25 cellular contexts compared by ENCODE assay signal in the genomic region with DNA sequence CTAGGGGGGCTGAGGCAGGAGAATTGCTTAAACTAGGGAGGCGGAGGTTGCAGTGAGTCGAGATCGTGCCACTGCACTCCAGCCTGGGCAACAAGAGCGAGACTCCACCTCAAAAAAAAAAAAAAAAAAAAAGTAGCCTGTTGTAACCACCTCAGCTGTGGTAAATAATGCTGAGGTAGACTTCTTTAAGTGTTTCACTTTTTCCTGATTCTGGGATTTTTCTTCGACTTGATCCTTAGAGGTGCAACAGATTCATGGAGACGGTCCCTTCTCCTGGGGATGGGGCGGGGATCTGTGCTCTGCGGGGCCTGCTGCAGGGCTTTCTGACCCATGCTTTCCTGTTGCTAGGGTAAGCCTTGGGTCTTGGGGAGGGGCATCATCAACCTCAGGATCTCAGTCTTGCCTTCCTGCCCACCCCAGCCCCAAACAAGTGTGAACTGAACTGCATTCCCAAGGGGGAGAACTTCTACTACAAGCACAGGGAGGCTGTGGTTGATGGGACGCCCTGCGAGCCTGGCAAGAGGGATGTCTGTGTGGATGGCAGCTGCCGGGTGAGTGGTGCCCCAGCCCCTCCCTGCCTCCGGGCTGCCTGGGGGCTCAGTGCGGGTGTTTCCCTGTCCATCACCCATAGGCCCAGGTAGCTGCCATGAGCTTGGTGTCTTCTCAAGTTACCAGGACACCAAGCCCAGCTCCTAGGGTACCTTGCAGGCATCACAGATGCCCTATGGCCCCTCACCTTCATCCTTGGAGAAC.
"Had no signal": no experiment of that assay in that cellular context is flagged by ENCODE, and none has a peak within 500 bp of the region (broad histone marks: within the 10 kb centered on the region; RNA-seq: fewer than 3 reads in every experiment).

No MANE protein-coding gene starts in this region.

- H3K36me3 Mint-ChIP-seq: activated CD8-positive, alpha-beta memory T cell treated with anti-CD3 and anti-CD28 coated beads, Interleukin-2, amount 10 ng/mL, durations not matched to agents 7 days and 5 days; activated naive CD4-positive, alpha-beta T cell treated with anti-CD3 and anti-CD28 coated beads, Interleukin-2, amount 10 ng/mL, durations not matched to agents 7 days and 5 days; type B pancreatic cell had no signal

- H3K27me3 ChIP-seq: brain microvascular endothelial cell, foreskin keratinocyte had no signal

- H3K27ac ChIP-seq: brain microvascular endothelial cell, skin epidermis, thoracic aorta had no signal

- H3K36me3 ChIP-seq: brain microvascular endothelial cell, thoracic aorta had no signal

- H3K4me3 Mint-ChIP-seq: activated CD4-positive, alpha-beta memory T cell treated with anti-CD3 and anti-CD28 coated beads, Interleukin-2, amount 10 ng/mL, durations not matched to agents 7 days and 5 days; activated CD8-positive, alpha-beta memory T cell treated with anti-CD3 and anti-CD28 coated beads, Interleukin-2, amount 10 ng/mL, durations not matched to agents 7 days and 5 days; activated naive CD4-positive, alpha-beta T cell treated with anti-CD3 and anti-CD28 coated beads, Interleukin-2, amount 10 ng/mL, durations not matched to agents 7 days and 5 days; naive thymus-derived CD4-positive, alpha-beta T cell; neural crest cell; T-helper 1 cell treated with Interleukin-12 subunit alpha and Interleukin-12 subunit beta and Interleukin-4 antibody, amounts not matched to agents 30 μg/mL and 1 μg/mL, for 36 hours; type B pancreatic cell had no signal

- H3K9me3 Mint-ChIP-seq: neural crest cell; T-helper 1 cell treated with Interleukin-12 subunit alpha and Interleukin-12 subunit beta and Interleukin-4 antibody, amounts not matched to agents 30 μg/mL and 1 μg/mL, for 36 hours; type B pancreatic cell had no signal

- H3K9me3 ChIP-seq: thoracic aorta had no signal

- H3K27ac Mint-ChIP-seq: activated CD4-positive, alpha-beta memory T cell treated with anti-CD3 and anti-CD28 coated beads, Interleukin-2, amount 10 ng/mL, durations not matched to agents 7 days and 5 days; activated CD8-positive, alpha-beta memory T cell treated with anti-CD3 and anti-CD28 coated beads, Interleukin-2, amount 10 ng/mL, durations not matched to agents 7 days and 5 days; activated naive CD4-positive, alpha-beta T cell treated with anti-CD3 and anti-CD28 coated beads, Interleukin-2, amount 10 ng/mL, durations not matched to agents 7 days and 5 days; naive thymus-derived CD4-positive, alpha-beta T cell; T-helper 1 cell treated with Interleukin-12 subunit alpha and Interleukin-12 subunit beta and Interleukin-4 antibody, amounts not matched to agents 30 μg/mL and 1 μg/mL, for 36 hours; type B pancreatic cell had no signal

- H3K4me3 ChIP-seq: lung, skin epidermis, thoracic aorta had no signal

- ATAC-seq: activated CD8-positive, alpha-beta memory T cell treated with anti-CD3 and anti-CD28 coated beads, Interleukin-2, amount 10 ng/mL, durations not matched to agents 7 days and 5 days; foreskin keratinocyte; left lobe of liver; naive thymus-derived CD4-positive, alpha-beta T cell; right cardiac atrium had no signal

- DNase-seq: activated CD4-positive, alpha-beta memory T cell treated with anti-CD3 and anti-CD28 coated beads, Interleukin-2, amount 10 ng/mL, durations not matched to agents 7 days and 5 days; activated CD4-positive, alpha-beta T cell treated with anti-CD3 and anti-CD28 coated beads for 4 hours; activated CD4-positive, CD25-positive, alpha-beta regulatory T cell; activated CD8-positive, alpha-beta memory T cell treated with anti-CD3 and anti-CD28 coated beads, Interleukin-2, amount 10 ng/mL, durations not matched to agents 7 days and 5 days; activated effector memory CD4-positive, alpha-beta T cell treated with anti-CD3 and anti-CD28 coated beads, Interleukin-2, amount 50 U/mL, for 16 hours; activated naive CD4-positive, alpha-beta T cell treated with anti-CD3 and anti-CD28 coated beads, Interleukin-2, amount 10 ng/mL, durations not matched to agents 7 days and 5 days; activated T-cell treated with anti-CD3 and anti-CD28 coated beads for 4 hours; brain microvascular endothelial cell; caudate nucleus; dermis blood vessel endothelial cell; effector CD8-positive, alpha-beta T cell; erythroblast; foreskin keratinocyte; naive thymus-derived CD4-positive, alpha-beta T cell; right cardiac atrium; stimulated activated CD4-positive, alpha-beta T cell treated with anti-CD3 and anti-CD28 coated beads, Interleukin-2, amount 100 ng/mL, for 48 hours; stimulated activated CD8-positive, alpha-beta memory T cell treated with anti-CD3 and anti-CD28 coated beads, Interleukin-4, amount 100 ng/mL, for 48 hours; stimulated activated naive CD4-positive, alpha-beta T cell treated with Interleukin-2 at 50 U/mL for 16 hours had no signal
